In genomic region chr2:238483656-238484055, GRCh38 we compare ENCODE assay signal across 25 cellular contexts.
"Had no signal": no experiment of that assay in that cellular context is flagged by ENCODE, and none has a peak within 500 bp of the region (broad histone marks: within the 10 kb centered on the region; RNA-seq: fewer than 3 reads in every experiment).

No MANE protein-coding gene starts in this region.

- H3K36me3 ChIP-seq: colonic mucosa, left lung, pancreas, right lobe of liver, suprapubic skin, transverse colon, upper lobe of right lung, uterus had no signal

- H3K9me3 ChIP-seq: colonic mucosa, pancreas, right lobe of liver, upper lobe of right lung had no signal

- H3K4me2 ChIP-seq: smooth muscle cell had no signal

- H3K4me1 ChIP-seq: colonic mucosa, left lung, pancreas, right lobe of liver, suprapubic skin, transverse colon, upper lobe of right lung, uterus had no signal

- H3K4me3 ChIP-seq: colonic mucosa, left lung, pancreas, right lobe of liver, smooth muscle cell, suprapubic skin, transverse colon, upper lobe of right lung, uterus had no signal

- ATAC-seq: esophagus mucosa; left lung; pancreas; right lobe of liver; stimulated activated naive CD8-positive, alpha-beta T cell treated with anti-CD3 and anti-CD28 coated beads, Interleukin-15, amount 100 ng/mL, for 72 hours; upper lobe of right lung had no signal

- H3K27ac ChIP-seq: colonic mucosa, epithelial cell of prostate, left lung, pancreas, right lobe of liver, suprapubic skin, transverse colon, upper lobe of right lung, uterus had no signal

- H3K27me3 ChIP-seq: colonic mucosa, left lung, pancreas, right lobe of liver, suprapubic skin, transverse colon, upper lobe of right lung, uterus had no signal

- DNase-seq: colonic mucosa; effector CD8-positive, alpha-beta T cell; endodermal cell; kidney; left lung; mammary epithelial cell; mesendoderm; midbrain; naive B cell; occipital lobe; pancreas; right lobe of liver; stimulated activated CD4-positive, alpha-beta T cell treated with anti-CD3 and anti-CD28 coated beads, Interleukin-12 subunit alpha, Interleukin-12 subunit beta, amount 100 ng/mL, for 4 hours; stimulated activated CD4-positive, alpha-beta T cell treated with anti-CD3 and anti-CD28 coated beads, Interleukin-1b, Interleukin-23, amount 100 ng/mL, for 48 hours; stimulated activated CD4-positive, alpha-beta T cell treated with anti-CD3 and anti-CD28 coated beads, Interleukin-4, amount 100 ng/mL, for 1 hour; stimulated activated CD8-positive, alpha-beta memory T cell treated with anti-CD3 and anti-CD28 coated beads, Interleukin-4, amount 100 ng/mL, for 48 hours; stimulated activated naive CD4-positive, alpha-beta T cell; stimulated activated naive CD8-positive, alpha-beta T cell treated with anti-CD3 and anti-CD28 coated beads, Interleukin-15, amount 100 ng/mL, for 72 hours; transverse colon; upper lobe of right lung; uterus had no signal
